20 cellular contexts compared by ENCODE assay signal in genomic region chr2:205169453-205169852, GRCh38.
"Had no signal": no experiment of that assay in that cellular context is flagged by ENCODE, and none has a peak within 500 bp of the region (broad histone marks: within the 10 kb centered on the region; RNA-seq: fewer than 3 reads in every experiment).

No MANE protein-coding gene starts in this region.

- H3K9me3 ChIP-seq: body of pancreas, uterus had no signal

- H3K4me1 ChIP-seq: body of pancreas, uterus had no signal

- ATAC-seq: body of pancreas; esophagus mucosa; left ventricle myocardium superior; sciatic nerve; stimulated activated memory B cell treated with anti-CD40 and anti-IgM and Interleukin-4, amounts not matched to agents 10 μg/mL and 1 μg/mL and 100 μg/mL, for 72 hours; WTC11 had no signal

- H3K27me3 ChIP-seq: body of pancreas, hepatocyte, uterus had no signal

- H3K4me3 ChIP-seq: body of pancreas, hepatocyte, uterus had no signal

- H3K27ac ChIP-seq: body of pancreas, hepatocyte, uterus had no signal

- H3K4me2 ChIP-seq: hepatocyte had no signal

- H3K36me3 ChIP-seq: uterus had no signal

- DNase-seq: activated naive CD4-positive, alpha-beta T cell treated with Interleukin-2 at 50 U/mL for 16 hours; activated T-cell treated with anti-CD3 and anti-CD28 coated beads, Interleukin-2, amount 50 U/mL, for 1 hour; anterior cingulate cortex; body of pancreas; effector CD4-positive, alpha-beta T cell; glutamatergic neuron; immature natural killer cell; kidney glomerular epithelial cell; left ventricle myocardium superior; nucleus accumbens; small intestine; stimulated activated CD4-positive, alpha-beta T cell treated with anti-CD3 and anti-CD28 coated beads, Interleukin-2, amount 100 ng/mL, for 24 hours; T1000; trophoblast cell; uterus had no signal
